In the genomic region with DNA sequence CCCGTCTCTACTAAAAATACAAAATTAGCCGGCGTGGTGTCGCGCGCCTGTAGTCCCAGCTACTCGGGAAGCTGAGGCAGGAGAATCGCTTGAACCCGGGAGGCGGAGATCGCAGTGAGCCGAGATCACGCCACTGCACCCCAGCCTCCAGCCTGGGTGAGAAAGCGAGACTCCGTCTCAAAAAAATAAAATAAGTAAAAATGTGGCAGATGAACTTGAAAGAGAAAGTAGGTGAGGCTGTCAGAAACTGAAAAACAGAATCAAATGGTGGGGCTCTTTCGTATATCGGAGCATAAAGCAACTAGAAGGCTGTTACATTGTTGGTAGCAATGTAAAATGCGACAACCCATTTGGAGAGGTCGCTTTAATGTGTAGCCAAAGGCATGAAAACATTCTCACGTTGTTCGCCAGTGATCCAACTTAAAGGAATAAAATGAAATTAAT, we compare ENCODE assay signal across 8 cellular contexts. TPM values are rescaled to one million over a fixed set of nuclear protein-coding genes. Genes with fewer than 3 reads are reported as not detected.
DNase-seq lines count a peak whose midpoint lies in the region; ATAC-seq and TF ChIP-seq lines count a peak whose summit lies in the region.

No MANE protein-coding gene starts in this region.

- peaks cover 29% of the 10 kb centered on the region for H3K36me3 Mint-ChIP-seq in nephron progenitor cell (ENCODE audit: low read depth)

- H3F3A ChIP-seq in PC-9 (ENCODE audit: insufficient read depth, low read depth) = peaks cover 34% of the 10 kb centered on the region

- in situ Hi-C loops in ACHN (cut with HindIII; ENCODE audit: low pct_ligation_motif_present, low pct_unique_long_range_greater_than_20kb, low sequenced_read_pairs) = no loop called here

- DNase-seq in ACHN = peak; percentile 29
- no peak for DNase-seq in PC-9
- no peak for DNase-seq in nephron progenitor cell
- no peak for DNase-seq in AG08396 (ENCODE audit: low spot score)
- DNase-seq in DMS153 treated with DMSO at 0.1 percent for 48 hours (lab: John Stamatoyannopoulos, UW; ENCODE audit: unreplicated experiment) = no peak

- ATAC-seq in GM19035 (IDR thresholded peaks at IDR 0.05; ENCODE audit: unreplicated experiment) (peak; percentile 15), GM18858 (IDR thresholded peaks at IDR 0.05; ENCODE audit: unreplicated experiment) (no peak)

- TSS peak; percentile 97 for BruUV-seq in PC-9 (replicated peaks; lab: Mats Ljungman, UMichigan)

- H2AFZ ChIP-seq in PC-9 = peak overlapping the region; percentile 92

- TF ChIP-seq CTCF in PC-9 (conservative IDR thresholded peaks at IDR 0.05) (no peak), nephron progenitor cell (IDR thresholded peaks at IDR 0.05) (no peak)

- H3K79me2 ChIP-seq in PC-9 (ENCODE audit: low read depth) = peaks cover 42% of the 10 kb centered on the region

- H3K4me3 ChIP-seq in PC-9 (peak overlapping the region; percentile 96), endocrine pancreas (ENCODE audit: control insufficient read depth, insufficient read depth, low read length) (peak overlapping the region; percentile 86)

- peak overlapping the region; percentile 99 for H3K27ac Mint-ChIP-seq in nephron progenitor cell

- no peaks in the 10 kb centered on the region for H3K9me2 ChIP-seq in PC-9 (ENCODE audit: insufficient read depth)

- peaks cover 38% of the 10 kb centered on the region for H3K4me1 Mint-ChIP-seq in nephron progenitor cell

- H3K36me3 ChIP-seq in PC-9 (ENCODE audit: low read depth) (peaks cover 19% of the 10 kb centered on the region), endocrine pancreas (ENCODE audit: control insufficient read depth, insufficient read depth, low read length) (no peaks in the 10 kb centered on the region)

- H3K9me3 ChIP-seq in PC-9 (ENCODE audit: insufficient read depth, low read depth) = peaks cover 12% of the 10 kb centered on the region; the same call in 1 of the 2 replicates
- H3K9me3 ChIP-seq in endocrine pancreas (ENCODE audit: control insufficient read depth, low read length) = no peaks in the 10 kb centered on the region

- peak overlapping the region; percentile 85 for H3K27ac ChIP-seq in PC-9

- CTCF ChIA-PET in PC-9 (lab: Charles Lee) = no interaction called here

- intact Hi-C loops in PC-9 (cut with micrococcal nuclease; ENCODE audit: unreplicated experiment) = loop anchor here (2.0 kb wide), 2 partner anchors 34 to 72 kb away; partner anchors contain the start of genes ADCY6 and KANSL2

- peak overlapping the region; percentile 54 for H3K9ac ChIP-seq in endocrine pancreas (ENCODE audit: control insufficient read depth, insufficient read depth, low read length)

- H3K4me2 ChIP-seq in PC-9 = peak overlapping the region; percentile 72

- peaks cover 10% of the 10 kb centered on the region for H3K27me3 Mint-ChIP-seq in nephron progenitor cell (ENCODE audit: low read depth, poor library complexity)

- H3K9me3 Mint-ChIP-seq in nephron progenitor cell = peaks cover 40% of the 10 kb centered on the region

- POLR2A ChIA-PET in PC-9 (lab: Charles Lee; ENCODE audit: unreplicated experiment) = no interaction called here

- peaks cover 24% of the 10 kb centered on the region for H4K20me1 ChIP-seq in PC-9 (ENCODE audit: insufficient read depth)

- peak overlapping the region; percentile 92 for H3K4me3 Mint-ChIP-seq in nephron progenitor cell

- H3K27me3 ChIP-seq in PC-9 (ENCODE audit: insufficient read depth, low read depth) (no peaks in the 10 kb centered on the region), endocrine pancreas (ENCODE audit: control insufficient read depth, insufficient read depth, low read length) (no peaks in the 10 kb centered on the region)

- H3K4me1 ChIP-seq in PC-9 (replicated peaks; ENCODE audit: insufficient read depth) (peaks cover 15% of the 10 kb centered on the region), endocrine pancreas (ENCODE audit: control insufficient read depth, insufficient read depth, low read length) (no peaks in the 10 kb centered on the region)

RNA-seq across cellular contexts. Expression of gene CCNT1, which starts 0.8 kb away (rescaled TPM):
- 20.3 and 50.8 TPM in 2 replicates for total RNA-seq in PC-9 (2021)

RNA-seq across cellular contexts. Expression of gene KANSL2, which starts 35.2 kb away (rescaled TPM):
- 21.8 and 28.2 TPM in 2 replicates for total RNA-seq in PC-9 (2021)
